In genomic region chr16:81429045-81429521, GRCh38 we compare ENCODE assay signal across 8 cellular contexts. TPM values are rescaled to one million over a fixed set of nuclear protein-coding genes. Genes with fewer than 3 reads are reported as not detected.
A peak's percentile ranks its signal among the peaks of the same experiment; 100 is the strongest.
DNase-seq lines count a peak whose midpoint lies in the region; ATAC-seq, FAIRE-seq and TF ChIP-seq lines count a peak whose summit lies in the region.

No MANE protein-coding gene starts in this region.

- no peak overlapping the region for H2AFZ ChIP-seq in GM23248

- FAIRE-seq in small intestine (lab: Jason Lieb, UNC), result no peak

- no peaks in the 10 kb centered on the region for H3K36me3 ChIP-seq in A673 (ENCODE audit: insufficient read depth, low read length, poor library complexity, severe bottlenecking)
- H3K36me3 ChIP-seq in GM23248 (ENCODE audit: low read depth), result no peaks in the 10 kb centered on the region
- no peaks in the 10 kb centered on the region for H3K36me3 ChIP-seq in RWPE2 (ENCODE audit: low read depth)
- no peaks in the 10 kb centered on the region for H3K36me3 ChIP-seq in small intestine (ENCODE audit: control insufficient read depth in 2 of 2, insufficient read depth in 2 of 2, low read length in 2 of 2)

- no peaks in the 10 kb centered on the region for H4K20me1 ChIP-seq in GM23248 (ENCODE audit: insufficient read depth)

- H3K9me3 ChIP-seq in A673 (ENCODE audit: low read depth, low read length, poor library complexity, severe bottlenecking), result no peaks in the 10 kb centered on the region
- no peaks in the 10 kb centered on the region for H3K9me3 ChIP-seq in GM23248 (ENCODE audit: low read depth)
- H3K9me3 ChIP-seq in RWPE2 (ENCODE audit: severe bottlenecking), result no peaks in the 10 kb centered on the region
- H3K9me3 ChIP-seq in small intestine (ENCODE audit: control insufficient read depth, low read depth), result no peaks in the 10 kb centered on the region

- TF ChIP-seq CTCF in A673 (conservative IDR thresholded peaks at IDR 0.05; ENCODE audit: low read depth, low read length) (peak; percentile 42), RWPE2 (IDR thresholded peaks at IDR 0.05; ENCODE audit: poor library complexity, severe bottlenecking) (peak; percentile 58), foreskin fibroblast (IDR thresholded peaks at IDR 0.05; ENCODE audit: low read depth, low read length) (peak; percentile 58)

- no peak overlapping the region for H3K4me3 ChIP-seq in A673 (ENCODE audit: low read depth, low read length, poor library complexity, severe bottlenecking)
- H3K4me3 ChIP-seq in GM23248, result no peak overlapping the region
- no peak overlapping the region for H3K4me3 ChIP-seq in RWPE2 (ENCODE audit: severe bottlenecking)
- no peak overlapping the region for H3K4me3 ChIP-seq in foreskin fibroblast (ENCODE audit: low read depth in 1 of 2, low read length in 2 of 2)
- H3K4me3 ChIP-seq in small intestine (ENCODE audit: low read depth in 1 of 2, low read length in 2 of 2), result no peak overlapping the region

- H3K27ac ChIP-seq in A673 (ENCODE audit: low read depth, low read length, poor library complexity, severe bottlenecking), result no peak overlapping the region
- H3K27ac ChIP-seq in GM23248, result no peak overlapping the region
- no peak overlapping the region for H3K27ac ChIP-seq in RWPE2 (ENCODE audit: poor library complexity, severe bottlenecking)
- no peak overlapping the region for H3K27ac ChIP-seq in small intestine (ENCODE audit: low read depth in 1 of 2, low read length in 1 of 2)

- H3F3A ChIP-seq in GM23248 (ENCODE audit: insufficient read depth), result peaks cover 13% of the 10 kb centered on the region; the same call in 1 of the 2 replicates

- no peak overlapping the region for H3K4me2 ChIP-seq in GM23248 (ENCODE audit: unreplicated experiment)

- H3K9me2 ChIP-seq in GM23248 (ENCODE audit: insufficient read depth), result no peaks in the 10 kb centered on the region

- ATAC-seq in RWPE2 (ENCODE audit: low read depth) (peak; percentile 60; the same call in 2 of the 3 replicates), GM21737 (IDR thresholded peaks at IDR 0.05; ENCODE audit: unreplicated experiment) (no peak)

- DNase-seq in A673 (ENCODE audit: low spot score), result peak; percentile 39
- DNase-seq in GM23248, result peak; percentile 69
- DNase-seq in RWPE2 (ENCODE audit: low spot score), result no peak
- peak; percentile 44 to 79 for DNase-seq in foreskin fibroblast
- peak; percentile 52 for DNase-seq in small intestine
- no peak for DNase-seq in NCI-H748 (lab: John Stamatoyannopoulos, UW; ENCODE audit: unreplicated experiment)
- DNase-seq in activated CD4-positive, CD25-positive, alpha-beta regulatory T cell (lab: John Stamatoyannopoulos, UW), result no peak

- CTCF ChIA-PET in A673 (lab: Charles Lee), result no interaction called here

- no peaks in the 10 kb centered on the region for H3K4me1 ChIP-seq in A673 (ENCODE audit: insufficient read depth, low read length, poor library complexity, severe bottlenecking)
- H3K4me1 ChIP-seq in GM23248 (ENCODE audit: insufficient read depth), result peaks cover 15% of the 10 kb centered on the region
- peaks cover 3% of the 10 kb centered on the region for H3K4me1 ChIP-seq in RWPE2 (ENCODE audit: insufficient read depth, poor library complexity, severe bottlenecking)
- no peaks in the 10 kb centered on the region for H3K4me1 ChIP-seq in small intestine (ENCODE audit: control insufficient read depth in 2 of 2, insufficient read depth in 1 of 2, low read depth in 1 of 2, low read length in 1 of 2)

- intact Hi-C loops in A673 (cut with micrococcal nuclease; ENCODE audit: unreplicated experiment), result no loop called here

- no peak overlapping the region for H3K9ac ChIP-seq in GM23248

- in situ Hi-C loops in GM23248 (cut with MboI), result no loop called here

- BruUV-seq in A673 (replicated peaks; lab: Mats Ljungman, UMichigan), result no TSS peak

- 31 to 34% methylated on average over 3 of the region's 3 CpGs for WGBS in GM23248 (ENCODE audit: low coverage in 1 of 2, low lambda C conversion rate in 2 of 2, missing lambda C conversion rate in 2 of 2), 2 experiments
- WGBS in small intestine, 3 donors, result 28 to 44% (median 40%) methylated on average over 3 of the region's 3 CpGs

- no peaks in the 10 kb centered on the region for H3K79me2 ChIP-seq in GM23248 (ENCODE audit: insufficient read depth)

- no peaks in the 10 kb centered on the region for H3K27me3 ChIP-seq in A673 (replicated peaks; ENCODE audit: insufficient read depth, low read depth, low read length, poor library complexity)
- no peaks in the 10 kb centered on the region for H3K27me3 ChIP-seq in GM23248 (replicated peaks; ENCODE audit: insufficient read depth)
- no peaks in the 10 kb centered on the region for H3K27me3 ChIP-seq in RWPE2 (ENCODE audit: insufficient read depth, poor library complexity, severe bottlenecking)
- no peaks in the 10 kb centered on the region for H3K27me3 ChIP-seq in small intestine (ENCODE audit: control insufficient read depth in 2 of 2, insufficient read depth in 2 of 2, low read length in 2 of 2)

- POLR2A ChIA-PET in A673 (lab: Charles Lee; ENCODE audit: low non-redundant PET), result no interaction called here

RNA-seq across cellular contexts. Expression of gene CMIP, which starts 15.5 kb away (rescaled TPM):
- total RNA-seq in A673 (2021), result 24.7 and 25.5 TPM in 2 replicates
- total RNA-seq in GM23248 (2014; rRNA removed; shearing (Covaris generic)), result 7.8 and 9.5 TPM in 2 replicates
- polyA plus RNA-seq in GM23248 (2016; fragmentation: Nextera tagmentation; extraction: Ambion mirVana), result 1.3 and 1.5 TPM in 2 replicates
- polyA plus RNA-seq in small intestine, result 10 to 100 TPM; 43.8 to 74.7 (median 43.9) TPM

Comparison
In these comparisons a context has a peak if more than half of its experiments do, and no peak if none do; other contexts are left out.
1. DNase-seq: peak in A673 (single experiment), GM23248 (single experiment), foreskin fibroblast (2 of 2) and small intestine (single experiment); none in RWPE2 (single experiment), NCI-H748 (single experiment) and activated CD4-positive, CD25-positive, alpha-beta regulatory T cell (0 of 4).
2. Peak in every context shown above with its lines, with median percentiles within 50 percentile points of each other: CTCF ChIP-seq.